1 cellular context compared by ENCODE assay signal in the genomic region with DNA sequence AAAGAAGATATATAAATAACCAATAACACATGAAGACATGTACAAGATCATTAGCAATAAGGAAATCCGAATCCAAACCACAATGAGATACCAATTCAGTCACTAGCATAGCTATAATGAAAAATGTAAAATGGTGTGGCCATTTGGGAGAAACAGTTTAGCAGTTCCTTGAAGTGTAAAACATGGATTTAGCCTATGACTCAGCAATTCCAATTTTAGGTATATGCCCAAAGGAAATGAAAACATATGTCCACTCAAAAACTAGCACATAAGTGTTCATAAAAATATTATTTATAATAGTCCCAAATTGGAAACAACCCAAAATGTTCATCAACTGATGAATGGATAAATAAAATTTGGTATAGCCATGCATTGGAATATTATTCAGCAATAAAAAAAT.
TF ChIP-seq lines count a peak whose summit lies in the region.

No MANE protein-coding gene starts in this region.

TF ChIP-seq in HepG2, 621 proteins besides CTCF, POLR2A, EP300 and RAD21:
- TF ChIP-seq, protein P1, sequence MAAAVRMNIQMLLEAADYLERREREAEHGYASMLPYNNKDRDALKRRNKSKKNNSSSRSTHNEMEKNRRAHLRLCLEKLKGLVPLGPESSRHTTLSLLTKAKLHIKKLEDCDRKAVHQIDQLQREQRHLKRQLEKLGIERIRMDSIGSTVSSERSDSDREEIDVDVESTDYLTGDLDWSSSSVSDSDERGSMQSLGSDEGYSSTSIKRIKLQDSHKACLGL (CRISPR knock-in tag; IDR thresholded peaks at IDR 0.05): no peak
- TF ChIP-seq, protein P2, sequence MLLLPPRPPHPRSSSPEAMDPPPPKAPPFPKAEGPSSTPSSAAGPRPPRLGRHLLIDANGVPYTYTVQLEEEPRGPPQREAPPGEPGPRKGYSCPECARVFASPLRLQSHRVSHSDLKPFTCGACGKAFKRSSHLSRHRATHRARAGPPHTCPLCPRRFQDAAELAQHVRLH (CRISPR knock-in tag; IDR thresholded peaks at IDR 0.05; ENCODE audit: borderline replicate concordance, low read depth): no peak
- TF ChIP-seq NFE2L2 (IDR thresholded peaks at IDR 0.05; ENCODE audit: low read length): peak; percentile 76
- TF ChIP-seq YEATS2 (CRISPR knock-in tag; IDR thresholded peaks at IDR 0.05; ENCODE audit: borderline replicate concordance): no peak
- no peak for TF ChIP-seq ZNF333 (CRISPR knock-in tag; IDR thresholded peaks at IDR 0.05; ENCODE audit: borderline replicate concordance)
- 0 out of 4 replicates have a peak, but pooled peaks have one; percentile 0 to 11 for TF ChIP-seq MAFK (conservative IDR thresholded peaks at IDR 0.05 in 1 of 2, IDR thresholded peaks at IDR 0.05 in 1 of 2; ENCODE audit: low read length in 2 of 2)
